ENCODE assay signal across 1 cellular context in the genomic region with DNA sequence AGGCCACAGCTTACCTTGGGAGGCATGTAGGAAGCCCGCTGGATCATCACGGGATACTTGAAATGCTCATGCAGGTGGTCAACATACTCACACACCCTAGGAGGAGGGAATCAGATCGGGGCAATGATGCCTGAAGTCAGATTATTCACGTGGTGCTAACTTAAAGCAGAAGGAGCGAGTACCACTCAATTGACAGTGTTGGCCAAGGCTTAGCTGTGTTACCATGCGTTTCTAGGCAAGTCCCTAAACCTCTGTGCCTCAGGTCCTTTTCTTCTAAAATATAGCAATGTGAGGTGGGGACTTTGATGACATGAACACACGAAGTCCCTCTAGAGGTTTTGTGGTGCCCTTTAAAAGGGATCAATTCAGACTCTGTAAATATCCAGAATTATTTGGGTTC.
TF ChIP-seq lines count a peak whose summit lies in the region.

No MANE protein-coding gene starts in this region.

TF ChIP-seq in GM12878, 131 proteins besides CTCF, POLR2A, EP300 and RAD21:
- TF ChIP-seq, protein P1, sequence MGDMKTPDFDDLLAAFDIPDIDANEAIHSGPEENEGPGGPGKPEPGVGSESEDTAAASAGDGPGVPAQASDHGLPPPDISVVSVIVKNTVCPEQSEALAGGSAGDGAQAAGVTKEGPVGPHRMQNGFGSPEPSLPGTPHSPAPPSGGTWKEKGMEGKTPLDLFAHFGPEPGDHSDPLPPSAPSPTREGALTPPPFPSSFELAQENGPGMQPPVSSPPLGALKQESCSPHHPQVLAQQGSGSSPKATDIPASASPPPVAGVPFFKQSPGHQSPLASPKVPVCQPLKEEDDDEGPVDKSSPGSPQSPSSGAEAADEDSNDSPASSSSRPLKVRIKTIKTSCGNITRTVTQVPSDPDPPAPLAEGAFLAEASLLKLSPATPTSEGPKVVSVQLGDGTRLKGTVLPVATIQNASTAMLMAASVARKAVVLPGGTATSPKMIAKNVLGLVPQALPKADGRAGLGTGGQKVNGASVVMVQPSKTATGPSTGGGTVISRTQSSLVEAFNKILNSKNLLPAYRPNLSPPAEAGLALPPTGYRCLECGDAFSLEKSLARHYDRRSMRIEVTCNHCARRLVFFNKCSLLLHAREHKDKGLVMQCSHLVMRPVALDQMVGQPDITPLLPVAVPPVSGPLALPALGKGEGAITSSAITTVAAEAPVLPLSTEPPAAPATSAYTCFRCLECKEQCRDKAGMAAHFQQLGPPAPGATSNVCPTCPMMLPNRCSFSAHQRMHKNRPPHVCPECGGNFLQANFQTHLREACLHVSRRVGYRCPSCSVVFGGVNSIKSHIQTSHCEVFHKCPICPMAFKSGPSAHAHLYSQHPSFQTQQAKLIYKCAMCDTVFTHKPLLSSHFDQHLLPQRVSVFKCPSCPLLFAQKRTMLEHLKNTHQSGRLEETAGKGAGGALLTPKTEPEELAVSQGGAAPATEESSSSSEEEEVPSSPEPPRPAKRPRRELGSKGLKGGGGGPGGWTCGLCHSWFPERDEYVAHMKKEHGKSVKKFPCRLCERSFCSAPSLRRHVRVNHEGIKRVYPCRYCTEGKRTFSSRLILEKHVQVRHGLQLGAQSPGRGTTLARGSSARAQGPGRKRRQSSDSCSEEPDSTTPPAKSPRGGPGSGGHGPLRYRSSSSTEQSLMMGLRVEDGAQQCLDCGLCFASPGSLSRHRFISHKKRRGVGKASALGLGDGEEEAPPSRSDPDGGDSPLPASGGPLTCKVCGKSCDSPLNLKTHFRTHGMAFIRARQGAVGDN (IDR thresholded peaks at IDR 0.05) = no peak
- no peak for TF ChIP-seq ZNF24 (IDR thresholded peaks at IDR 0.05)
